1 cellular context compared by ENCODE assay signal in genomic region chr2:62731275-62731674, GRCh38.
A peak's percentile ranks its signal among the peaks of the same experiment; 100 is the strongest.
TF ChIP-seq lines count a peak whose summit lies in the region.

No MANE protein-coding gene starts in this region.

TF ChIP-seq in HepG2, 621 proteins besides CTCF, POLR2A, EP300 and RAD21 (continued from another document):
- TF ChIP-seq, protein P1, sequence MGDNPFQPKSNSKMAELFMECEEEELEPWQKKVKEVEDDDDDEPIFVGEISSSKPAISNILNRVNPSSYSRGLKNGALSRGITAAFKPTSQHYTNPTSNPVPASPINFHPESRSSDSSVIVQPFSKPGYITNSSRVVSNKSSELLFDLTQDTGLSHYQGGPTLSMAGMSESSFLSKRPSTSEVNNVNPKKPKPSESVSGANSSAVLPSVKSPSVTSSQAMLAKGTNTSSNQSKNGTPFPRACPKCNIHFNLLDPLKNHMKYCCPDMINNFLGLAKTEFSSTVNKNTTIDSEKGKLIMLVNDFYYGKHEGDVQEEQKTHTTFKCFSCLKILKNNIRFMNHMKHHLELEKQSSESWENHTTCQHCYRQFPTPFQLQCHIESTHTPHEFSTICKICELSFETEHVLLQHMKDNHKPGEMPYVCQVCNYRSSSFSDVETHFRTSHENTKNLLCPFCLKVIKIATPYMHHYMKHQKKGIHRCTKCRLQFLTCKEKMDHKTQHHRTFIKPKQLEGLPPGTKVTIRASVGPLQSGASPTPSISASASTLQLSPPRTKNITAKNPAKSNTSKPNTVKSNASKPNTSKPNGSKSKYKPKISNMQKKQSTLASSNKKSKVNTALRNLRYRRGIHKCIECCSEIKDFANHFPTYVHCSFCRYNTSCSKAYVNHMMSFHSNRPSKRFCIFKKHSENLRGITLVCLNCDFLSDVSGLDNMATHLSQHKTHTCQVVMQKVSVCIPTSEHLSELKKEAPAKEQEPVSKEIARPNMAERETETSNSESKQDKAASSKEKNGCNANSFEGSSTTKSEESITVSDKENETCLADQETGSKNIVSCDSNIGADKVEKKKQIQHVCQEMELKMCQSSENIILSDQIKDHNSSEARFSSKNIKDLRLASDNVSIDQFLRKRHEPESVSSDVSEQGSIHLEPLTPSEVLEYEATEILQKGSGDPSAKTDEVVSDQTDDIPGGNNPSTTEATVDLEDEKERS (CRISPR knock-in tag; IDR thresholded peaks at IDR 0.05): peak; percentile 95
- TF ChIP-seq RCOR2 (CRISPR knock-in tag; IDR thresholded peaks at IDR 0.05): 0 out of 2 replicates have a peak, but pooled peaks have one; percentile 41
